In the genomic region with DNA sequence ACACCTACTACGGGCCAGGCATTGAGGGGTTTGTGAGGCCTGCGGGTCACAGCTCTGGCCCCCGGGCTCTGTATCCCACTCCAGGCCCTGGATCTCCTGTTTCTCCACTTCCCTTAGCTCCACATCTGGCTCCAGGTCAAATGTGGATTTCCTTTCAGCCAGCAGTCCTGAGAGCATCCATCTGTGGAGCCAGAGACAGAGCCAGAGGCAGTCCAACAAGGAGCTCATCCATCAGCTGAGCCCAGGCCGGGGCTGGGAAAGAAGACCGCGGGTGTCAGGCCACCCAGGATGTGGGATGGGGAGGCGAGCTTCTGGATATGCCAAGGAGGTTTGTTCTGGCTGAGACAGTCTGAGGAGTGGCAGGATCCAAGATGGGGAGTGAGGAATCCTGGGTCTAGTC, we compare ENCODE assay signal across 16 cellular contexts.
"Had no signal": no experiment of that assay in that cellular context is flagged by ENCODE, and none has a peak within 500 bp of the region (broad histone marks: within the 10 kb centered on the region; RNA-seq: fewer than 3 reads in every experiment).

No MANE protein-coding gene starts in this region.

- H3K4me3 ChIP-seq: coronary artery, neural progenitor cell, thyroid gland had no signal

- DNase-seq: activated CD4-positive, alpha-beta T cell treated with anti-CD3 and anti-CD28 coated beads, Interleukin-2, amount 10 ng/mL, durations not matched to agents 24 days and 14 days; activated CD8-positive, alpha-beta T cell treated with anti-CD3 and anti-CD28 coated beads for 36 hours; activated effector memory CD4-positive, alpha-beta T cell treated with Interleukin-2 at 50 U/mL for 16 hours; activated naive CD4-positive, alpha-beta T cell treated with anti-CD3 and anti-CD28 coated beads, Interleukin-2, amount 10 ng/mL, durations not matched to agents 7 days and 5 days; activated naive CD8-positive, alpha-beta T cell treated with anti-CD3 and anti-CD28 coated beads, Interleukin-2, amount 50 U/mL, for 24 hours; activated T-cell treated with anti-CD3 and anti-CD28 coated beads, Interleukin-2, amount 50 U/mL, for 1 hour; anterior cingulate cortex; brain microvascular endothelial cell; stimulated activated naive B cell treated with anti-CD40 and anti-IgM and Interleukin-4, amounts not matched to agents 10 μg/mL and 1 μg/mL and 100 μg/mL, for 72 hours; T-helper 1 cell; T-helper 9 cell; thyroid gland had no signal

- H3K4me1 Mint-ChIP-seq: activated naive CD8-positive, alpha-beta T cell treated with anti-CD3 and anti-CD28 coated beads, Interleukin-2, amount 50 U/mL, for 24 hours; central memory CD8-positive, alpha-beta T cell; stimulated activated naive B cell treated with anti-CD40 and anti-IgM and Interleukin-4, amounts not matched to agents 10 μg/mL and 1 μg/mL and 100 μg/mL, for 72 hours had no signal

- H3K27me3 Mint-ChIP-seq: activated CD8-positive, alpha-beta T cell treated with anti-CD3 and anti-CD28 coated beads for 36 hours; activated naive CD4-positive, alpha-beta T cell treated with anti-CD3 and anti-CD28 coated beads, Interleukin-2, amount 10 ng/mL, durations not matched to agents 7 days and 5 days; activated naive CD8-positive, alpha-beta T cell treated with anti-CD3 and anti-CD28 coated beads, Interleukin-2, amount 50 U/mL, for 24 hours; central memory CD8-positive, alpha-beta T cell; stimulated activated naive B cell treated with anti-CD40 and anti-IgM and Interleukin-4, amounts not matched to agents 10 μg/mL and 1 μg/mL and 100 μg/mL, for 72 hours had no signal

- H3K4me3 Mint-ChIP-seq: activated CD4-positive, alpha-beta T cell treated with anti-CD3 and anti-CD28 coated beads, Interleukin-2, amount 10 ng/mL, durations not matched to agents 24 days and 14 days; activated CD8-positive, alpha-beta T cell treated with anti-CD3 and anti-CD28 coated beads for 36 hours; activated naive CD4-positive, alpha-beta T cell treated with anti-CD3 and anti-CD28 coated beads, Interleukin-2, amount 10 ng/mL, durations not matched to agents 7 days and 5 days; activated naive CD8-positive, alpha-beta T cell treated with anti-CD3 and anti-CD28 coated beads, Interleukin-2, amount 50 U/mL, for 24 hours; central memory CD8-positive, alpha-beta T cell; neural progenitor cell; stimulated activated naive B cell treated with anti-CD40 and anti-IgM and Interleukin-4, amounts not matched to agents 10 μg/mL and 1 μg/mL and 100 μg/mL, for 72 hours had no signal

- H3K27ac Mint-ChIP-seq: activated CD4-positive, alpha-beta T cell treated with anti-CD3 and anti-CD28 coated beads, Interleukin-2, amount 10 ng/mL, durations not matched to agents 24 days and 14 days; activated CD8-positive, alpha-beta T cell treated with anti-CD3 and anti-CD28 coated beads for 36 hours; activated naive CD4-positive, alpha-beta T cell treated with anti-CD3 and anti-CD28 coated beads, Interleukin-2, amount 10 ng/mL, durations not matched to agents 7 days and 5 days; activated naive CD8-positive, alpha-beta T cell treated with anti-CD3 and anti-CD28 coated beads, Interleukin-2, amount 50 U/mL, for 24 hours; neural progenitor cell; stimulated activated naive B cell treated with anti-CD40 and anti-IgM and Interleukin-4, amounts not matched to agents 10 μg/mL and 1 μg/mL and 100 μg/mL, for 72 hours had no signal

- H3K9me3 Mint-ChIP-seq: activated CD4-positive, alpha-beta T cell treated with anti-CD3 and anti-CD28 coated beads, Interleukin-2, amount 10 ng/mL, durations not matched to agents 24 days and 14 days; activated CD8-positive, alpha-beta T cell treated with anti-CD3 and anti-CD28 coated beads for 36 hours; activated naive CD4-positive, alpha-beta T cell treated with anti-CD3 and anti-CD28 coated beads, Interleukin-2, amount 10 ng/mL, durations not matched to agents 7 days and 5 days; activated naive CD8-positive, alpha-beta T cell treated with anti-CD3 and anti-CD28 coated beads, Interleukin-2, amount 50 U/mL, for 24 hours; central memory CD8-positive, alpha-beta T cell; stimulated activated naive B cell treated with anti-CD40 and anti-IgM and Interleukin-4, amounts not matched to agents 10 μg/mL and 1 μg/mL and 100 μg/mL, for 72 hours had no signal

- ATAC-seq: activated CD8-positive, alpha-beta T cell treated with anti-CD3 and anti-CD28 coated beads for 36 hours; activated naive CD8-positive, alpha-beta T cell treated with anti-CD3 and anti-CD28 coated beads, Interleukin-2, amount 50 U/mL, for 24 hours; SK-N-SH treated with all-trans-retinoic acid at 6 μM for 48 hours; stimulated activated naive B cell treated with anti-CD40 and anti-IgM and Interleukin-4, amounts not matched to agents 10 μg/mL and 1 μg/mL and 100 μg/mL, for 72 hours had no signal

- H3K36me3 Mint-ChIP-seq: activated naive CD4-positive, alpha-beta T cell treated with anti-CD3 and anti-CD28 coated beads, Interleukin-2, amount 10 ng/mL, durations not matched to agents 7 days and 5 days; neural progenitor cell; stimulated activated naive B cell treated with anti-CD40 and anti-IgM and Interleukin-4, amounts not matched to agents 10 μg/mL and 1 μg/mL and 100 μg/mL, for 72 hours had no signal
